11 cellular contexts compared by ENCODE assay signal in genomic region chr13:71477735-71478134, GRCh38.
DNase-seq lines count a peak whose midpoint lies in the region; ATAC-seq, FAIRE-seq and TF ChIP-seq lines count a peak whose summit lies in the region.
"Had no signal": no experiment of that assay in that cellular context is flagged by ENCODE, and none has a peak within 500 bp of the region (broad histone marks: within the 10 kb centered on the region; RNA-seq: fewer than 3 reads in every experiment).

No MANE protein-coding gene starts in this region.

- H3K9me3 ChIP-seq in A673 (ENCODE audit: low read depth, low read length, poor library complexity, severe bottlenecking): no peaks in the 10 kb centered on the region
- no peaks in the 10 kb centered on the region for H3K9me3 ChIP-seq in gastroesophageal sphincter

- 76% methylated on average over 6 of the region's 6 CpGs for WGBS in gastroesophageal sphincter (ENCODE audit: low coverage in 1 of 2), 2 donors

- TF ChIP-seq POLR2A in GM12892 (IDR thresholded peaks at IDR 0.05; ENCODE audit: low read depth, low read length): no peak
- no peak for TF ChIP-seq POLR2A in gastroesophageal sphincter (IDR thresholded peaks at IDR 0.05)

- POLR2A ChIA-PET in A673 (lab: Charles Lee; ENCODE audit: low non-redundant PET): no interaction called here

- no peak for TF ChIP-seq EP300 in gastroesophageal sphincter (IDR thresholded peaks at IDR 0.05)

- H3K4me3 ChIP-seq in A673 (ENCODE audit: low read depth, low read length, poor library complexity, severe bottlenecking): no peak overlapping the region
- no peak overlapping the region for H3K4me3 ChIP-seq in foreskin fibroblast (ENCODE audit: low read depth in 1 of 2, low read length in 2 of 2)
- H3K4me3 ChIP-seq in gastroesophageal sphincter: no peak overlapping the region

- no peaks in the 10 kb centered on the region for H3K27me3 ChIP-seq in A673 (replicated peaks; ENCODE audit: insufficient read depth, low read depth, low read length, poor library complexity)
- H3K27me3 ChIP-seq in gastroesophageal sphincter: no peaks in the 10 kb centered on the region

- CTCF ChIA-PET in A673 (lab: Charles Lee): no interaction called here

- H3K36me3 ChIP-seq in A673 (ENCODE audit: insufficient read depth, low read length, poor library complexity, severe bottlenecking) (no peaks in the 10 kb centered on the region), gastroesophageal sphincter (no peaks in the 10 kb centered on the region)

- peak; percentile 71 for TF ChIP-seq CTCF in A673 (conservative IDR thresholded peaks at IDR 0.05; ENCODE audit: low read depth, low read length)
- TF ChIP-seq CTCF in foreskin fibroblast (IDR thresholded peaks at IDR 0.05; ENCODE audit: low read depth, low read length): peak; percentile 17
- TF ChIP-seq CTCF in gastroesophageal sphincter (IDR thresholded peaks at IDR 0.05): no peak

- H3K27ac ChIP-seq in A673 (ENCODE audit: low read depth, low read length, poor library complexity, severe bottlenecking): no peak overlapping the region
- H3K27ac ChIP-seq in gastroesophageal sphincter: no peak overlapping the region

- DNase-seq in A673 (ENCODE audit: low spot score) (peak; percentile 19), GM12892 (ENCODE audit: insufficient read length) (no peak), RKO (ENCODE audit: low spot score) (peak; percentile 31), foreskin fibroblast (peak in 1 of 2 donors; percentile 1), NCI-H510A treated with DMSO at 0.1 percent for 48 hours (lab: John Stamatoyannopoulos, UW) (no peak)
- DNase-seq in activated naive CD4-positive, alpha-beta T cell treated with anti-CD3 and anti-CD28 coated beads, Interleukin-2, amount 50 U/mL, for 16 hours: no peak
- DNase-seq: CD8-positive, alpha-beta T cell; NCI-H2227 treated with DMSO at 0.1 percent for 48 hours; stimulated activated CD4-positive, alpha-beta T cell treated with anti-CD3 and anti-CD28 coated beads, Interleukin-2, amount 100 ng/mL, for 24 hours had no signal

- ATAC-seq in GM18519 (IDR thresholded peaks at IDR 0.05; ENCODE audit: low FRiP score, unreplicated experiment) (no peak), gastroesophageal sphincter (no peak)
- ATAC-seq: CD8-positive, alpha-beta T cell had no signal

- peak; percentile 24 for FAIRE-seq in GM12892 (lab: Jason Lieb, UNC)

- BruUV-seq in A673 (replicated peaks; lab: Mats Ljungman, UMichigan): no TSS peak

- intact Hi-C loops in A673 (cut with micrococcal nuclease; ENCODE audit: unreplicated experiment): loop anchor here (5.0 kb wide), 1 partner anchor 400 kb away; no protein-coding TSS in a partner anchor

- H3K4me1 ChIP-seq in A673 (ENCODE audit: insufficient read depth, low read length, poor library complexity, severe bottlenecking) (no peaks in the 10 kb centered on the region), gastroesophageal sphincter (no peaks in the 10 kb centered on the region)

Comparison
In these comparisons a context has a peak if more than half of its experiments do, and no peak if none do; other contexts are left out.
1. DNase-seq: peak in A673 (single experiment) and RKO (single experiment); none in GM12892 (single experiment), NCI-H510A treated with DMSO at 0.1 percent for 48 hours (single experiment) and activated naive CD4-positive, alpha-beta T cell treated with anti-CD3 and anti-CD28 coated beads, Interleukin-2, amount 50 U/mL, for 16 hours (single experiment).
2. CTCF ChIP-seq: peak in A673 (single experiment) and foreskin fibroblast (single experiment); none in gastroesophageal sphincter (0 of 4).